In genomic region chr1:226107471-226108460, GRCh38 we compare ENCODE assay signal across 10 cellular contexts. TPM values are rescaled to one million over a fixed set of nuclear protein-coding genes. Genes with fewer than 3 reads are reported as not detected.
DNase-seq lines count a peak whose midpoint lies in the region; ATAC-seq and TF ChIP-seq lines count a peak whose summit lies in the region.
"Had no signal": no experiment of that assay in that cellular context is flagged by ENCODE, and none has a peak within 500 bp of the region (broad histone marks: within the 10 kb centered on the region; RNA-seq: fewer than 3 reads in every experiment).

No MANE protein-coding gene starts in this region.

- TF ChIP-seq POLR2A in NB4 (IDR thresholded peaks at IDR 0.05; ENCODE audit: extremely low read depth, insufficient read length), result no peak

- no peak overlapping the region for H3K27ac Mint-ChIP-seq in activated CD8-positive, alpha-beta T cell treated with anti-CD3 and anti-CD28 coated beads for 36 hours
- no peak overlapping the region for H3K27ac Mint-ChIP-seq in activated CD8-positive, alpha-beta T cell treated with anti-CD3 and anti-CD28 coated beads, Interleukin-2, amount 10 ng/mL, durations not matched to agents 7 days and 5 days
- H3K27ac Mint-ChIP-seq in osteocyte (ENCODE audit: unreplicated experiment), result no peak overlapping the region

- H3K27me3 ChIP-seq in foreskin keratinocyte (no peaks in the 10 kb centered on the region), thoracic aorta (replicated peaks; ENCODE audit: insufficient read depth) (no peaks in the 10 kb centered on the region)
- H3K27me3 ChIP-seq: transverse colon had no signal

- H3K4me1 Mint-ChIP-seq in activated CD8-positive, alpha-beta T cell treated with anti-CD3 and anti-CD28 coated beads for 36 hours (ENCODE audit: low read depth), result peaks cover 13% of the 10 kb centered on the region
- peaks cover 21% of the 10 kb centered on the region for H3K4me1 Mint-ChIP-seq in activated CD8-positive, alpha-beta T cell treated with anti-CD3 and anti-CD28 coated beads, Interleukin-2, amount 10 ng/mL, durations not matched to agents 7 days and 5 days (ENCODE audit: low read depth)
- peaks cover 26% of the 10 kb centered on the region for H3K4me1 Mint-ChIP-seq in osteocyte (ENCODE audit: unreplicated experiment)

- H3K4me3 Mint-ChIP-seq in activated CD8-positive, alpha-beta T cell treated with anti-CD3 and anti-CD28 coated beads for 36 hours, result no peak overlapping the region
- H3K4me3 Mint-ChIP-seq in activated CD8-positive, alpha-beta T cell treated with anti-CD3 and anti-CD28 coated beads, Interleukin-2, amount 10 ng/mL, durations not matched to agents 7 days and 5 days, result no peak overlapping the region
- no peak overlapping the region for H3K4me3 Mint-ChIP-seq in osteocyte (ENCODE audit: unreplicated experiment)

- CTCF ChIA-PET in activated CD8-positive, alpha-beta T cell treated with anti-CD3 and anti-CD28 coated beads for 36 hours (lab: Charles Lee), result interaction anchor here (1.1 to 6.6 kb wide), 5 partner anchors 9 to 89 kb away, joined by 3 to 67 read pairs (median 3); no protein-coding TSS in a partner anchor
- CTCF ChIA-PET in activated CD8-positive, alpha-beta T cell treated with anti-CD3 and anti-CD28 coated beads, Interleukin-2, amount 10 ng/mL, durations not matched to agents 7 days and 5 days (lab: Charles Lee), result interaction anchor here (0.8 to 5.7 kb wide), 7 partner anchors 8 to 225 kb away, joined by 3 to 42 read pairs (median 6); no protein-coding TSS in a partner anchor

- H3K36me3 ChIP-seq in thoracic aorta, result no peaks in the 10 kb centered on the region
- H3K36me3 ChIP-seq: transverse colon had no signal

- no peaks in the 10 kb centered on the region for H3K9me3 Mint-ChIP-seq in activated CD8-positive, alpha-beta T cell treated with anti-CD3 and anti-CD28 coated beads for 36 hours
- H3K9me3 Mint-ChIP-seq in activated CD8-positive, alpha-beta T cell treated with anti-CD3 and anti-CD28 coated beads, Interleukin-2, amount 10 ng/mL, durations not matched to agents 7 days and 5 days (ENCODE audit: insufficient read depth), result no peaks in the 10 kb centered on the region
- no peaks in the 10 kb centered on the region for H3K9me3 Mint-ChIP-seq in osteocyte (ENCODE audit: unreplicated experiment)

- no peaks in the 10 kb centered on the region for H3K36me3 Mint-ChIP-seq in activated CD8-positive, alpha-beta T cell treated with anti-CD3 and anti-CD28 coated beads for 36 hours (ENCODE audit: low read depth)
- H3K36me3 Mint-ChIP-seq in activated CD8-positive, alpha-beta T cell treated with anti-CD3 and anti-CD28 coated beads, Interleukin-2, amount 10 ng/mL, durations not matched to agents 7 days and 5 days (ENCODE audit: low read depth), result no peaks in the 10 kb centered on the region
- H3K36me3 Mint-ChIP-seq in osteocyte (ENCODE audit: unreplicated experiment), result no peaks in the 10 kb centered on the region

- H3K27ac ChIP-seq in foreskin keratinocyte (no peak overlapping the region), thoracic aorta (peak overlapping the region; percentile 93 to 97)

- intact Hi-C loops in activated CD8-positive, alpha-beta T cell treated with anti-CD3 and anti-CD28 coated beads for 36 hours (cut with micrococcal nuclease), result no loop called here

- H3K4me3 ChIP-seq in NB4 (ENCODE audit: low read depth, low read length) (no peak overlapping the region), thoracic aorta (no peak overlapping the region)
- H3K4me3 ChIP-seq: transverse colon had no signal

- POLR2A ChIA-PET in activated CD8-positive, alpha-beta T cell treated with anti-CD3 and anti-CD28 coated beads for 36 hours (lab: Charles Lee), result interaction anchor here (0.6 to 4.4 kb wide), 6 partner anchors 12 to 397 kb away, joined by 3 to 37 read pairs (median 3); no protein-coding TSS in a partner anchor
- POLR2A ChIA-PET in activated CD8-positive, alpha-beta T cell treated with anti-CD3 and anti-CD28 coated beads, Interleukin-2, amount 10 ng/mL, durations not matched to agents 7 days and 5 days (lab: Charles Lee), result interaction anchor here (0.5 to 1.0 kb wide), 2 partner anchors 47 to 662 kb away, joined by 3 read pairs; no protein-coding TSS in a partner anchor

- DNase-seq in activated CD8-positive, alpha-beta T cell treated with anti-CD3 and anti-CD28 coated beads for 36 hours, result peak; percentile 36
- DNase-seq in activated CD8-positive, alpha-beta T cell treated with anti-CD3 and anti-CD28 coated beads, Interleukin-2, amount 10 ng/mL, durations not matched to agents 7 days and 5 days, result no peak
- DNase-seq in NB4 (ENCODE audit: low read depth) (peak; percentile 49), foreskin keratinocyte (no peak), thoracic aorta (ENCODE audit: low spot score) (no peak), osteocyte (ENCODE audit: extremely low spot score, unreplicated experiment) (no peak), GF-D8 (lab: John Stamatoyannopoulos, UW) (no peak)
- DNase-seq in activated T-cell treated with anti-CD3 and anti-CD28 coated beads, Interleukin-2, amount 50 U/mL, for 1 hour, result no peak
- DNase-seq: activated effector memory CD4-positive, alpha-beta T cell treated with Interleukin-2 at 50 U/mL for 16 hours; transverse colon had no signal

- H3K4me1 ChIP-seq in foreskin keratinocyte (peaks cover 4% of the 10 kb centered on the region), thoracic aorta (ENCODE audit: control insufficient read depth in 1 of 2, low read depth in 2 of 2) (peaks cover 26 to 38% of the 10 kb centered on the region in 2 donors)

- TF ChIP-seq CTCF in activated CD8-positive, alpha-beta T cell treated with anti-CD3 and anti-CD28 coated beads for 36 hours (IDR thresholded peaks at IDR 0.05), result no peak
- no peak for TF ChIP-seq CTCF in NB4 (IDR thresholded peaks at IDR 0.05; ENCODE audit: low read depth, low read length)
- peak; percentile 21 for TF ChIP-seq CTCF in foreskin keratinocyte (conservative IDR thresholded peaks at IDR 0.05)
- no peak for TF ChIP-seq CTCF in thoracic aorta (IDR thresholded peaks at IDR 0.05)
- TF ChIP-seq CTCF in osteocyte (IDR thresholded peaks at IDR 0.05), result no peak

- no peaks in the 10 kb centered on the region for H3K27me3 Mint-ChIP-seq in activated CD8-positive, alpha-beta T cell treated with anti-CD3 and anti-CD28 coated beads for 36 hours
- H3K27me3 Mint-ChIP-seq in activated CD8-positive, alpha-beta T cell treated with anti-CD3 and anti-CD28 coated beads, Interleukin-2, amount 10 ng/mL, durations not matched to agents 7 days and 5 days (ENCODE audit: low read depth), result peaks cover 3% of the 10 kb centered on the region
- H3K27me3 Mint-ChIP-seq in osteocyte (ENCODE audit: unreplicated experiment), result no peaks in the 10 kb centered on the region

- no peak for ATAC-seq in activated CD8-positive, alpha-beta T cell treated with anti-CD3 and anti-CD28 coated beads for 36 hours
- ATAC-seq in activated CD8-positive, alpha-beta T cell treated with anti-CD3 and anti-CD28 coated beads, Interleukin-2, amount 10 ng/mL, durations not matched to agents 7 days and 5 days, result no peak
- ATAC-seq in foreskin keratinocyte, result no peak
- ATAC-seq in thoracic aorta (ENCODE audit: insufficient number of reproducible peaks, low FRiP score, low read depth), result no peak

- H3K9me3 ChIP-seq in thoracic aorta, result no peaks in the 10 kb centered on the region
- H3K9me3 ChIP-seq: transverse colon had no signal

RNA-seq across cellular contexts. Expression of gene H3-3A, which starts 45.2 kb away (rescaled TPM):
- 100 to 1,000 TPM; 287 to 308 TPM for total RNA-seq in activated CD8-positive, alpha-beta T cell treated with anti-CD3 and anti-CD28 coated beads for 36 hours
- 100 to 1,000 TPM; 526 to 541 TPM for total RNA-seq in activated CD8-positive, alpha-beta T cell treated with anti-CD3 and anti-CD28 coated beads, Interleukin-2, amount 10 ng/mL, durations not matched to agents 7 days and 5 days
- total RNA-seq in foreskin keratinocyte, result 237 and 245 TPM in 2 replicates
- polyA plus RNA-seq in foreskin keratinocyte, result 313 and 327 TPM in 2 replicates
- 100 to 1,000 TPM; 226 to 258 TPM for total RNA-seq in thoracic aorta
- total RNA-seq in osteocyte, result 505 and 524 TPM in 2 replicates

Comparison
In these comparisons a context has a peak if more than half of its experiments do, and no peak if none do; other contexts are left out.
1. DNase-seq: peak in activated CD8-positive, alpha-beta T cell treated with anti-CD3 and anti-CD28 coated beads for 36 hours (single experiment) and NB4 (single experiment); none in activated CD8-positive, alpha-beta T cell treated with anti-CD3 and anti-CD28 coated beads, Interleukin-2, amount 10 ng/mL, durations not matched to agents 7 days and 5 days (single experiment), foreskin keratinocyte (0 of 2), thoracic aorta (single experiment), osteocyte (single experiment), GF-D8 (single experiment) and activated T-cell treated with anti-CD3 and anti-CD28 coated beads, Interleukin-2, amount 50 U/mL, for 1 hour (single experiment).